Comparison of ENCODE assay signal across 8 cellular contexts in genomic region chr15:74889882-74890768, GRCh38. TPM values are rescaled to one million over a fixed set of nuclear protein-coding genes. Genes with fewer than 3 reads are reported as not detected.
A peak's percentile ranks its signal among the peaks of the same experiment; 100 is the strongest.
DNase-seq lines count a peak whose midpoint lies in the region; ATAC-seq and TF ChIP-seq lines count a peak whose summit lies in the region.

MPI (plus strand) TSS chr15:74890042; CDS start chr15:74890074, 32 bp downstream.

- intact Hi-C loops in heart right ventricle (cut with DNase I) (loop anchor here in 2 of 10 donors (10.0 kb wide), 1 partner anchor 45 kb away; the partner anchor contains the start of gene ULK3 (in 2 of the 2)), posterior vena cava (cut with DNase I) (no loop called here)

- H3K4me3 ChIP-seq in GM12864 (ENCODE audit: low read depth, low read length): peak within 1 kb of the TSS; percentile 92
- H3K4me3 ChIP-seq in heart right ventricle: peak within 1 kb of the TSS; percentile 56 to 89 (median 78)

- H3K27me3 ChIP-seq in heart right ventricle: no peaks in the 10 kb centered on the region

- H3K4me1 Mint-ChIP-seq in T-helper 17 cell: peaks cover 37% of the 10 kb centered on the region
- H3K4me1 Mint-ChIP-seq in type B pancreatic cell (ENCODE audit: unreplicated experiment): peaks cover 17% of the 10 kb centered on the region

- no peaks in the 10 kb centered on the region for H3K9me3 Mint-ChIP-seq in type B pancreatic cell

- peak within 1 kb of the TSS; percentile 1 to 93 (median 85) for H3K27ac ChIP-seq in heart right ventricle

- H3K36me3 ChIP-seq in heart right ventricle: peaks cover 0 to 32% (median 4%) of the 10 kb centered on the region in 9 donors

- peak; percentile 86 for ATAC-seq in HG02610 (IDR thresholded peaks at IDR 0.05; ENCODE audit: unreplicated experiment)
- ATAC-seq in T-helper 17 cell: peak; percentile 97
- ATAC-seq in heart right ventricle: peak; percentile 92 to 97 (median 96)

- TF ChIP-seq CTCF in GM12864 (IDR thresholded peaks at IDR 0.05; ENCODE audit: low read depth, low read length, missing control alignments) (no peak), heart right ventricle (IDR thresholded peaks at IDR 0.05) (peak in 3 of 9 donors; percentile 7 to 22 (median 8)), type B pancreatic cell (conservative IDR thresholded peaks at IDR 0.05) (peak; percentile 4)

- no peaks in the 10 kb centered on the region for H3K27me3 Mint-ChIP-seq in T-helper 17 cell
- no peaks in the 10 kb centered on the region for H3K27me3 Mint-ChIP-seq in type B pancreatic cell

- WGBS in heart right ventricle, 2 donors: 1% methylated on average over 48 of the region's 48 CpGs

- peaks cover 4 to 48% (median 42%) of the 10 kb centered on the region in 9 donors for H3K4me1 ChIP-seq in heart right ventricle

- H3K9me3 ChIP-seq in T-helper 17 cell (ENCODE audit: control insufficient read depth, low read length, poor library complexity, severe bottlenecking) (no peaks in the 10 kb centered on the region), heart right ventricle (no peaks in the 10 kb centered on the region)

- peak within 1 kb of the TSS; percentile 95 for H3K4me3 Mint-ChIP-seq in T-helper 17 cell
- peak within 1 kb of the TSS; percentile 90 for H3K4me3 Mint-ChIP-seq in type B pancreatic cell

- H3K27ac Mint-ChIP-seq in T-helper 17 cell (peak within 1 kb of the TSS; percentile 96), type B pancreatic cell (peak within 1 kb of the TSS; percentile 66)

- H3K36me3 Mint-ChIP-seq in T-helper 17 cell (ENCODE audit: low read depth): no peaks in the 10 kb centered on the region
- H3K36me3 Mint-ChIP-seq in type B pancreatic cell: peaks cover 5% of the 10 kb centered on the region

- no peak for DNase-seq in GM12864 (ENCODE audit: low read depth)
- peak; percentile 39 for DNase-seq in NCI-H1417 treated with DMSO at 0.1 percent for 48 hours (lab: John Stamatoyannopoulos, UW)
- DNase-seq in T-helper 17 cell: peak; percentile 72 to 78 (median 77)
- peak; percentile 69 for DNase-seq in amniotic epithelial cell (ENCODE audit: low read depth)
- peak; percentile 84 to 86 for DNase-seq in heart right ventricle
- peak; percentile 96 for DNase-seq in posterior vena cava (ENCODE audit: low spot score)
- DNase-seq in type B pancreatic cell (ENCODE audit: extremely low spot score, unreplicated experiment): peak; percentile 89

RNA-seq across cellular contexts. Expression of gene MPI, which starts in this region (rescaled TPM):
- total RNA-seq in T-helper 17 cell (10 to 100 TPM; 25.4 to 38.2 TPM), heart right ventricle (10 to 100 TPM; 39.3 to 86.4 (median 57.4) TPM), posterior vena cava (10 to 100 TPM; 22.4 to 26.5 TPM), type B pancreatic cell (ENCODE audit: low replicate concordance) (32.7 and 50.3 TPM in 2 replicates)
- 10 to 100 TPM; 24.4 to 34.3 TPM for polyA plus RNA-seq in heart right ventricle
